Comparison of ENCODE assay signal across 8 cellular contexts in the genomic region with DNA sequence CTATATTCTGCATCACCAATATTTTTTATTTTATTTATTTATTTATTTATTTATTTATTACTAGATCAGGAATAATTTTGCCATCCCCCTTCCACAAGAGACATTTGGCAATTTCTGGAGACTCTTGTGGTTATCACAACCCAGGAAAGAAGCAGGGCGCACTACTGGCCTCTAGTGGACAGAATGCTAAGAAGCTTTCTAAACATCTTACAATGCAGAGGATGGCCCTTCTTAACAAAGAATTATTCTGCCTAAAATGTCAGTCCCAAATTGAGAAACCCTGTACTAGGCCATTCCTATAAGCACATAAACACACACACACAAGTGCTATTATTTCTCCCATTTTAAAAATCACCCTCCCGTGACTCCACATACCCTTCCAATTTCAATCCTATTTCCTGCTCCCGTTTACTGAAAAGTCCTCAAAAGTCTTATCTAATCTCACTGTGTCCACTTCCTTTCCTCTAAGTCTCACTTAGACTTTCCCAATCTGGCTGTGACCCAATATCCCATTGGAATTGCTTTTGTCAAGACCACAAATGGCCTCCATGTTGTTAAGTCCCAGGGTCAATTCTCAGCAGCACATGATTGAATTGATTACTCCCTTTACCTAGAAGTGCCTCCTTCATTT. TPM values are rescaled to one million over a fixed set of nuclear protein-coding genes. Genes with fewer than 3 reads are reported as not detected.
DNase-seq lines count a peak whose midpoint lies in the region; ATAC-seq and TF ChIP-seq lines count a peak whose summit lies in the region.

No MANE protein-coding gene starts in this region.

- no peaks in the 10 kb centered on the region for H3K9me3 ChIP-seq in sigmoid colon

- DNase-seq in ELF-1 (ENCODE audit: low read depth, low spot score) (peak; percentile 45), Kasumi-1 (lab: John Stamatoyannopoulos, UW) (peak; percentile 79 to 80), SK-N-DZ (ENCODE audit: low spot score) (peak; percentile 59), left ventricle myocardium superior (peak; percentile 55), sigmoid colon (peak; percentile 80)
- DNase-seq in activated naive CD8-positive, alpha-beta T cell treated with anti-CD3 and anti-CD28 coated beads, Interleukin-2, amount 50 U/mL, for 24 hours = peak; percentile 72

- no peaks in the 10 kb centered on the region for H3K36me3 ChIP-seq in sigmoid colon

- no peak overlapping the region for H3K4me3 ChIP-seq in sigmoid colon

- TF ChIP-seq POLR2A in sigmoid colon (IDR thresholded peaks at IDR 0.05) = no peak

- no peak overlapping the region for H3K27ac ChIP-seq in sigmoid colon

- intact Hi-C loops in left ventricle myocardium superior (cut with micrococcal nuclease) = no loop called here
- intact Hi-C loops in sigmoid colon (cut with DNase I) = loop anchor here (5.0 to 10.0 kb wide), 4 partner anchors 45 to 265 kb away; a partner anchor contains a TSS

- peak; percentile 45 to 81 (median 61) for TF ChIP-seq CTCF in sigmoid colon (IDR thresholded peaks at IDR 0.05)

- 39 to 51% methylated on average over 3 of the region's 3 CpGs for WGBS in sigmoid colon, 2 donors

- no peaks in the 10 kb centered on the region for H3K9me3 Mint-ChIP-seq in activated naive CD8-positive, alpha-beta T cell treated with anti-CD3 and anti-CD28 coated beads, Interleukin-2, amount 50 U/mL, for 24 hours

- no peak overlapping the region for H3K4me3 Mint-ChIP-seq in activated naive CD8-positive, alpha-beta T cell treated with anti-CD3 and anti-CD28 coated beads, Interleukin-2, amount 50 U/mL, for 24 hours

- no peaks in the 10 kb centered on the region for H3K36me3 Mint-ChIP-seq in activated naive CD8-positive, alpha-beta T cell treated with anti-CD3 and anti-CD28 coated beads, Interleukin-2, amount 50 U/mL, for 24 hours (ENCODE audit: low read depth)

- H3K4me1 ChIP-seq in sigmoid colon = no peaks in the 10 kb centered on the region

- H3K27ac Mint-ChIP-seq in activated naive CD8-positive, alpha-beta T cell treated with anti-CD3 and anti-CD28 coated beads, Interleukin-2, amount 50 U/mL, for 24 hours = no peak overlapping the region

- no peaks in the 10 kb centered on the region for H3K4me1 Mint-ChIP-seq in activated naive CD8-positive, alpha-beta T cell treated with anti-CD3 and anti-CD28 coated beads, Interleukin-2, amount 50 U/mL, for 24 hours

- H3K27me3 Mint-ChIP-seq in activated naive CD8-positive, alpha-beta T cell treated with anti-CD3 and anti-CD28 coated beads, Interleukin-2, amount 50 U/mL, for 24 hours = peaks cover 2% of the 10 kb centered on the region

- ATAC-seq in activated naive CD8-positive, alpha-beta T cell treated with anti-CD3 and anti-CD28 coated beads, Interleukin-2, amount 50 U/mL, for 24 hours = no peak
- peak; percentile 54 for ATAC-seq in left ventricle myocardium superior
- ATAC-seq in GM18520 (IDR thresholded peaks at IDR 0.05; ENCODE audit: unreplicated experiment) = no peak
- ATAC-seq in HG03097 (IDR thresholded peaks at IDR 0.05; ENCODE audit: low FRiP score, unreplicated experiment) = no peak

- TF ChIP-seq EP300 in sigmoid colon (IDR thresholded peaks at IDR 0.05) = no peak

- no peaks in the 10 kb centered on the region for H3K27me3 ChIP-seq in sigmoid colon

RNA-seq across cellular contexts. Expression of a gene that starts 43.7 kb away (rescaled TPM):
- polyA plus RNA-seq in SK-N-DZ (2014; cell fraction: cytosol; rRNA removed) = 23.8 and 27.2 TPM in 2 replicates
- 17.2 and 28.5 TPM in 2 replicates for polyA plus RNA-seq in SK-N-DZ (2014; cell fraction: nucleus; rRNA removed)
- total RNA-seq in left ventricle myocardium superior (118 TPM), sigmoid colon (100 to 1,000 TPM in 2 of 4 donors, 10 to 100 TPM in 2; 85.8 to 116 (median 101) TPM)
- polyA plus RNA-seq in sigmoid colon = 100 to 1,000 TPM in 2 of 3 donors, 10 to 100 TPM in 1; 44.6 to 123 (median 108) TPM
